In genomic region chr22:24406322-24407277, GRCh38 we compare ENCODE assay signal across 12 cellular contexts. TPM values are rescaled to one million over a fixed set of nuclear protein-coding genes. Genes with fewer than 3 reads are reported as not detected.
DNase-seq lines count a peak whose midpoint lies in the region; ATAC-seq and TF ChIP-seq lines count a peak whose summit lies in the region.
"Had no signal": no experiment of that assay in that cellular context is flagged by ENCODE, and none has a peak within 500 bp of the region (broad histone marks: within the 10 kb centered on the region; RNA-seq: fewer than 3 reads in every experiment).

No MANE protein-coding gene starts in this region.

- no peak overlapping the region for H2BK20ac ChIP-seq in IMR-90 (ENCODE audit: low read depth, low read length)

- H3K9me3 ChIP-seq in SK-N-SH (no peaks in the 10 kb centered on the region), IMR-90 (ENCODE audit: control insufficient read depth, insufficient read depth, low read length) (no peaks in the 10 kb centered on the region), neural progenitor cell (ENCODE audit: low read depth) (no peaks in the 10 kb centered on the region)
- H3K9me3 ChIP-seq: MG63 had no signal

- no peak overlapping the region for H3K14ac ChIP-seq in IMR-90 (replicated peaks; ENCODE audit: low read depth, low read length)

- H3K36me3 Mint-ChIP-seq in dendritic cell treated with granulocyte-macrophage colony-stimulating factor and Interleukin-4, amounts not matched to agents 40 ng/mL and 50 ng/mL, for 4 days (ENCODE audit: low read depth), result peaks cover 53% of the 10 kb centered on the region
- H3K36me3 Mint-ChIP-seq in neural progenitor cell, result peaks cover 32% of the 10 kb centered on the region

- intact Hi-C loops in IMR-90 (cut with micrococcal nuclease), result no loop called here
- intact Hi-C loops in dendritic cell treated with granulocyte-macrophage colony-stimulating factor and Interleukin-4, amounts not matched to agents 40 ng/mL and 50 ng/mL, for 4 days (cut with micrococcal nuclease), result no loop called here

- no peak overlapping the region for H3K56ac ChIP-seq in IMR-90 (ENCODE audit: extremely low read depth, insufficient read depth, low read length)

- peak overlapping the region; percentile 50 for H3K27ac Mint-ChIP-seq in dendritic cell treated with granulocyte-macrophage colony-stimulating factor and Interleukin-4, amounts not matched to agents 40 ng/mL and 50 ng/mL, for 4 days
- peak overlapping the region; percentile 95 for H3K27ac Mint-ChIP-seq in neural progenitor cell

- no peak for TF ChIP-seq EP300 in SK-N-SH (IDR thresholded peaks at IDR 0.05; ENCODE audit: borderline replicate concordance in 1 of 2, low read depth in 1 of 2, low read length in 1 of 2)

- no peak overlapping the region for H4K5ac ChIP-seq in IMR-90 (ENCODE audit: low read depth, low read length)

- no TSS peak for BruUV-seq in IMR-90 (replicated peaks; lab: Mats Ljungman, UMichigan)

- peak overlapping the region; percentile 10; the same call in 1 of the 2 replicates for H2AK5ac ChIP-seq in IMR-90 (ENCODE audit: low read depth, low read length)

- H2BK15ac ChIP-seq in IMR-90 (ENCODE audit: low read depth, low read length), result no peak overlapping the region

- H3K4ac ChIP-seq in IMR-90 (ENCODE audit: low read depth, low read length), result no peak overlapping the region; the same call in 1 of the 2 replicates

- H3K79me2 ChIP-seq in SK-N-SH (ENCODE audit: insufficient read depth) (peaks cover 50% of the 10 kb centered on the region), neural progenitor cell (ENCODE audit: low read depth) (no peaks in the 10 kb centered on the region)

- POLR2A ChIA-PET in SK-N-SH (lab: Yijun Ruan, JAX) (interaction anchor here (0.9 to 3.1 kb wide), 6 partner anchors 10 to 38 kb away, joined by 3 to 16 read pairs (median 11); partner anchors contain the start of gene ADORA2A), IMR-90 (lab: Charles Lee; ENCODE audit: unreplicated experiment) (no interaction called here), RWPE1 (lab: Yijun Ruan, JAX; ENCODE audit: low non-redundant PET) (no interaction called here)

- H3K9me1 ChIP-seq in IMR-90 (ENCODE audit: insufficient read depth, low read length), result peaks cover 56% of the 10 kb centered on the region

- H3K27ac ChIP-seq in SK-N-SH (ENCODE audit: low read depth in 2 of 2, low read length in 1 of 2) (peak overlapping the region in 1 of 2 experiments; percentile 96; a peak in 2 of 4 replicates), IMR-90 (ENCODE audit: insufficient read depth, low read length) (no peak overlapping the region), neural progenitor cell (no peak overlapping the region), RWPE1 (no peak overlapping the region)
- H3K27ac ChIP-seq: 22Rv1, skin epidermis had no signal

- H3F3A ChIP-seq in SK-N-SH (replicated peaks; ENCODE audit: insufficient read depth), result peaks cover 6% of the 10 kb centered on the region
- H3F3A ChIP-seq in neural progenitor cell (ENCODE audit: low read depth), result no peaks in the 10 kb centered on the region

- CTCF ChIA-PET in SK-N-SH (lab: Yijun Ruan, JAX), result interaction anchor here (0.8 to 6.9 kb wide), 10 partner anchors 11 to 120 kb away, joined by 3 to 42 read pairs (median 3); no protein-coding TSS in a partner anchor
- CTCF ChIA-PET in IMR-90 (lab: Yijun Ruan, JAX), result no interaction called here
- CTCF ChIA-PET in RWPE1 (lab: Yijun Ruan, JAX), result interaction anchor here (0.6 kb wide), 1 partner anchor 18 kb away, joined by 4 read pairs; no protein-coding TSS in a partner anchor

- no peak overlapping the region for H2BK120ac ChIP-seq in IMR-90 (ENCODE audit: low read depth, low read length)

- in situ Hi-C loops in IMR-90 (cut with MboI; ENCODE audit: low sequenced_read_pairs), result no loop called here

- no peaks in the 10 kb centered on the region for H3K27me3 ChIP-seq in SK-N-SH (ENCODE audit: insufficient read depth)
- H3K27me3 ChIP-seq in IMR-90 (ENCODE audit: control insufficient read depth, insufficient read depth, low read length), result no peaks in the 10 kb centered on the region
- no peaks in the 10 kb centered on the region for H3K27me3 ChIP-seq in neural progenitor cell
- H3K27me3 ChIP-seq: MG63 had no signal

- H4K91ac ChIP-seq in IMR-90 (ENCODE audit: insufficient read depth, low read depth, low read length), result no peak overlapping the region

- H2AFZ ChIP-seq in SK-N-SH (ENCODE audit: low read depth) (no peak overlapping the region), IMR-90 (replicated peaks; ENCODE audit: low read length, poor library complexity) (no peak overlapping the region), neural progenitor cell (replicated peaks) (no peak overlapping the region)

- no peak overlapping the region for H2AK9ac ChIP-seq in IMR-90 (replicated peaks; ENCODE audit: low read depth, low read length, poor library complexity)

- no peak overlapping the region for H3K9ac ChIP-seq in SK-N-SH
- no peak overlapping the region for H3K9ac ChIP-seq in IMR-90 (ENCODE audit: low read depth, low read length)
- H3K9ac ChIP-seq in neural progenitor cell, result no peak overlapping the region

- H3K36me3 ChIP-seq in SK-N-SH (replicated peaks in 1 of 2; ENCODE audit: control insufficient read depth in 1 of 2, insufficient read depth in 2 of 2, low read length in 1 of 2) (peaks cover 18 to 20% of the 10 kb centered on the region in 2 experiments), IMR-90 (ENCODE audit: control insufficient read depth, insufficient read depth, low read length) (peaks cover 17% of the 10 kb centered on the region; the same call in 1 of the 2 replicates), neural progenitor cell (no peaks in the 10 kb centered on the region)

- no peak overlapping the region for H3K18ac ChIP-seq in IMR-90 (ENCODE audit: low read depth, low read length)

- H4K8ac ChIP-seq in IMR-90 (ENCODE audit: low read depth in 2 of 2, low read length in 2 of 2), result peak overlapping the region in 1 of 2 experiments; percentile 26; a peak in 1 of 4 replicates

- no peaks in the 10 kb centered on the region for H3K27me3 Mint-ChIP-seq in dendritic cell treated with granulocyte-macrophage colony-stimulating factor and Interleukin-4, amounts not matched to agents 40 ng/mL and 50 ng/mL, for 4 days
- H3K27me3 Mint-ChIP-seq in neural progenitor cell (ENCODE audit: insufficient read depth, low read depth), result peaks cover 3% of the 10 kb centered on the region

- TF ChIP-seq RAD21 in SK-N-SH (IDR thresholded peaks at IDR 0.05; ENCODE audit: low read length) (no peak), IMR-90 (IDR thresholded peaks at IDR 0.05; ENCODE audit: low read length) (no peak)

- DNase-seq in SK-N-SH (peak; percentile 23), IMR-90 (no peak), neural progenitor cell (ENCODE audit: low spot score) (no peak), RWPE1 (ENCODE audit: low spot score) (no peak), dermis blood vessel endothelial cell (no peak), NCI-H2029 (lab: John Stamatoyannopoulos, UW) (no peak)
- DNase-seq: activated CD8-positive, alpha-beta memory T cell treated with anti-CD3 and anti-CD28 coated beads, Interleukin-2, amount 50 U/mL, for 48 hours; MG63 had no signal

- no peak for TF ChIP-seq POLR2A in IMR-90 (IDR thresholded peaks at IDR 0.05; ENCODE audit: low read depth, low read length)

- no peak overlapping the region for H2BK5ac ChIP-seq in IMR-90 (ENCODE audit: low read depth, low read length, poor library complexity, severe bottlenecking)

- ATAC-seq in SK-N-SH treated with all-trans-retinoic acid at 6 μM for 48 hours (no peak), IMR-90 (ENCODE audit: low read depth) (no peak)

- H3K9me3 Mint-ChIP-seq in dendritic cell treated with granulocyte-macrophage colony-stimulating factor and Interleukin-4, amounts not matched to agents 40 ng/mL and 50 ng/mL, for 4 days, result peaks cover 7% of the 10 kb centered on the region
- no peaks in the 10 kb centered on the region for H3K9me3 Mint-ChIP-seq in neural progenitor cell

- H3K4me1 Mint-ChIP-seq in dendritic cell treated with granulocyte-macrophage colony-stimulating factor and Interleukin-4, amounts not matched to agents 40 ng/mL and 50 ng/mL, for 4 days (ENCODE audit: low read depth), result peaks cover 63% of the 10 kb centered on the region
- H3K4me1 Mint-ChIP-seq in neural progenitor cell, result peaks cover 9% of the 10 kb centered on the region

- TF ChIP-seq CTCF in SK-N-SH (IDR thresholded peaks at IDR 0.05) (no peak), IMR-90 (conservative IDR thresholded peaks at IDR 0.05; ENCODE audit: low read depth, low read length) (no peak), neural progenitor cell (IDR thresholded peaks at IDR 0.05) (no peak), RWPE1 (conservative IDR thresholded peaks at IDR 0.05; ENCODE audit: low read depth) (no peak)

- 90% methylated on average over 17 of the region's 19 CpGs for WGBS in SK-N-SH (ENCODE audit: low lambda C conversion rate)
- WGBS in IMR-90 (ENCODE audit: extremely low coverage in 2 of 2, insufficient read length in 1 of 2), 2 experiments, result 90% methylated on average over 6 of the region's 19 CpGs; no CpG with 5 or more reads in 1 of the 2 experiments

- peaks cover 57 to 95% of the 10 kb centered on the region in 2 experiments for H3K79me1 ChIP-seq in IMR-90 (ENCODE audit: low read depth in 1 of 2, low read length in 2 of 2)

- no peak overlapping the region for H3K4me3 Mint-ChIP-seq in dendritic cell treated with granulocyte-macrophage colony-stimulating factor and Interleukin-4, amounts not matched to agents 40 ng/mL and 50 ng/mL, for 4 days
- peak overlapping the region; percentile 14 for H3K4me3 Mint-ChIP-seq in neural progenitor cell

- H3K4me2 ChIP-seq in SK-N-SH (no peak overlapping the region), IMR-90 (ENCODE audit: low read depth, low read length) (no peak overlapping the region), neural progenitor cell (no peak overlapping the region)

- no peak overlapping the region for H3K4me3 ChIP-seq in SK-N-SH (ENCODE audit: low read depth in 2 of 2, low read length in 1 of 2)
- no peak overlapping the region for H3K4me3 ChIP-seq in IMR-90 (ENCODE audit: insufficient read depth, low read depth, low read length)
- H3K4me3 ChIP-seq in neural progenitor cell, result no peak overlapping the region
- H3K4me3 ChIP-seq: MG63, skin epidermis had no signal

- H3K23ac ChIP-seq in IMR-90 (ENCODE audit: low read depth, low read length), result no peak overlapping the region

- dilution Hi-C loops in IMR-90 (cut with HindIII; ENCODE audit: low sequenced_read_pairs, unreplicated experiment), result no loop called here

- H3K9me2 ChIP-seq in SK-N-SH, result no peaks in the 10 kb centered on the region

- peaks cover 12% of the 10 kb centered on the region for H4K20me1 ChIP-seq in SK-N-SH (ENCODE audit: insufficient read depth)
- peaks cover 27% of the 10 kb centered on the region for H4K20me1 ChIP-seq in IMR-90 (ENCODE audit: insufficient read depth, low read length)
- H4K20me1 ChIP-seq in neural progenitor cell (ENCODE audit: low read depth), result peaks cover 14% of the 10 kb centered on the region

- H3K4me1 ChIP-seq in SK-N-SH (ENCODE audit: control insufficient read depth in 1 of 2, insufficient read depth in 2 of 2, low read depth in 1 of 2, low read length in 1 of 2) (peaks cover 21 to 76% of the 10 kb centered on the region in 2 experiments), IMR-90 (ENCODE audit: control insufficient read depth, insufficient read depth, low read length) (peaks cover 34% of the 10 kb centered on the region), neural progenitor cell (no peaks in the 10 kb centered on the region)

RNA-seq across cellular contexts. Expression of gene ADORA2A, which starts 20.8 kb away (rescaled TPM):
- 9.3 and 12.0 TPM in 2 replicates for polyA plus RNA-seq in SK-N-SH (2012; rRNA removed)
- polyA plus RNA-seq in SK-N-SH (2012; cell fraction: cytosol; rRNA removed), result 5.1 and 9.7 TPM in 2 replicates
- 22.5 and 26.1 TPM in 2 replicates for polyA plus RNA-seq in SK-N-SH (2012; cell fraction: nucleus; rRNA removed)
- total RNA-seq in IMR-90 (2012; rRNA removed), result 0.28 and 0.36 TPM in 2 replicates
- 0.76 and 1.1 TPM in 2 replicates for polyA plus RNA-seq in IMR-90 (2012; rRNA removed)
- 1.3 and 1.6 TPM in 2 replicates for polyA plus RNA-seq in IMR-90 (2012; cell fraction: cytosol; rRNA removed)
- polyA plus RNA-seq in IMR-90 (2012; cell fraction: nucleus; rRNA removed; ENCODE audit: low replicate concordance), result 2.9 and 7.6 TPM in 2 replicates
- total RNA-seq in neural progenitor cell (ENCODE audit: low replicate concordance), result 0.51 and 5.8 TPM in 2 replicates
- 11.4 and 16.2 TPM in 2 replicates for total RNA-seq in dermis blood vessel endothelial cell
